2 cellular contexts compared by ENCODE assay signal in genomic region chr16:29893553-29893952, GRCh38.
TF ChIP-seq lines count a peak whose summit lies in the region.

No MANE protein-coding gene starts in this region.

TF ChIP-seq in HepG2, 621 proteins besides CTCF, POLR2A, EP300 and RAD21:
- TF ChIP-seq ARID5B (CRISPR knock-in tag; IDR thresholded peaks at IDR 0.05), result no peak
- TF ChIP-seq SMC3 (IDR thresholded peaks at IDR 0.05; ENCODE audit: low read length), result no peak
- TF ChIP-seq ATF5 (CRISPR knock-in tag; IDR thresholded peaks at IDR 0.05; ENCODE audit: low read depth), result no peak
- TF ChIP-seq MYC (CRISPR knock-in tag; IDR thresholded peaks at IDR 0.05; ENCODE audit: borderline replicate concordance), result no peak
- no peak for TF ChIP-seq ZNF296 (CRISPR knock-in tag; conservative IDR thresholded peaks at IDR 0.05)
- no peak for TF ChIP-seq STAG1 (CRISPR knock-in tag; IDR thresholded peaks at IDR 0.05)
- no peak for TF ChIP-seq ZUFSP (CRISPR knock-in tag; IDR thresholded peaks at IDR 0.05; ENCODE audit: borderline replicate concordance)
- no peak for TF ChIP-seq ATF1 (CRISPR knock-in tag; IDR thresholded peaks at IDR 0.05)
- no peak for TF ChIP-seq ZBTB7A (CRISPR knock-in tag; IDR thresholded peaks at IDR 0.05)
- TF ChIP-seq RBM22 (optimal IDR thresholded peaks at IDR 0.05; ENCODE audit: low read length), result no peak
- TF ChIP-seq ZNF513 (CRISPR knock-in tag; conservative IDR thresholded peaks at IDR 0.05), result no peak
- no peak for TF ChIP-seq HES4 (CRISPR knock-in tag; IDR thresholded peaks at IDR 0.05; ENCODE audit: borderline replicate concordance)

TF ChIP-seq in K562, 482 proteins besides CTCF, POLR2A, EP300 and RAD21 (continues in another document):
- TF ChIP-seq MBD1 (CRISPR knock-in tag; IDR thresholded peaks at IDR 0.05) (no peak), E4F1 (CRISPR knock-in tag; IDR thresholded peaks at IDR 0.05; ENCODE audit: borderline replicate concordance) (no peak), COPS2 (conservative IDR thresholded peaks at IDR 0.05) (no peak), SIN3B (IDR thresholded peaks at IDR 0.05; ENCODE audit: low read depth) (no peak), SAP30 (IDR thresholded peaks at IDR 0.05; ENCODE audit: borderline replicate concordance, insufficient read depth, low read depth, low read length, poor library complexity, severe bottlenecking) (no peak), GTF2F1 (IDR thresholded peaks at IDR 0.05; ENCODE audit: low read depth, low read length) (no peak), MEIS2 (IDR thresholded peaks at IDR 0.05; ENCODE audit: partially characterized antibody) (no peak), DPF2 (IDR thresholded peaks at IDR 0.05) (peak; percentile 75), SOX6 (IDR thresholded peaks at IDR 0.05) (peak; percentile 54), GTF2B (IDR thresholded peaks at IDR 0.05; ENCODE audit: extremely low read depth, insufficient read length) (no peak), SNAPC5 (CRISPR knock-in tag; IDR thresholded peaks at IDR 0.05) (no peak), MAZ (CRISPR knock-in tag; conservative IDR thresholded peaks at IDR 0.05 in 1 of 2, IDR thresholded peaks at IDR 0.05 in 1 of 2) (no peak), DLX4 (CRISPR knock-in tag; IDR thresholded peaks at IDR 0.05) (no peak), SRSF7 (optimal IDR thresholded peaks at IDR 0.05; ENCODE audit: low read depth, low read length) (no peak), CHD2 (IDR thresholded peaks at IDR 0.05; ENCODE audit: low read depth, low read length) (no peak), ZNF77 (CRISPR knock-in tag; IDR thresholded peaks at IDR 0.05) (no peak), CREM (IDR thresholded peaks at IDR 0.05; ENCODE audit: low read depth) (0 out of 2 replicates have a peak, but pooled peaks have one; percentile 14), HNRNPL (IDR thresholded peaks at IDR 0.05; ENCODE audit: low read depth, low read length) (no peak), ATF3 (IDR thresholded peaks at IDR 0.05) (peak; percentile 62; the same call in 1 of the 2 replicates), ATF3 (CRISPR knock-in tag; conservative IDR thresholded peaks at IDR 0.05) (no peak), SREBF1 (IDR thresholded peaks at IDR 0.05; ENCODE audit: borderline replicate concordance, low read depth, low read length) (no peak), ZFPM2 (CRISPR knock-in tag; IDR thresholded peaks at IDR 0.05) (no peak), ZNF133 (CRISPR knock-in tag; IDR thresholded peaks at IDR 0.05) (no peak), HMBOX1 (IDR thresholded peaks at IDR 0.05) (no peak), AFF4 (CRISPR knock-in tag; IDR thresholded peaks at IDR 0.05) (no peak), HCFC1 (IDR thresholded peaks at IDR 0.05; ENCODE audit: low read depth, low read length) (no peak), CTBP1 (IDR thresholded peaks at IDR 0.05; ENCODE audit: borderline replicate concordance) (no peak), NR3C1 (CRISPR knock-in tag; IDR thresholded peaks at IDR 0.05) (no peak), NCOR1 (IDR thresholded peaks at IDR 0.05) (peak; percentile 82), E2F4 (CRISPR knock-in tag; IDR thresholded peaks at IDR 0.05; ENCODE audit: low read depth) (no peak), HDAC3 (IDR thresholded peaks at IDR 0.05; ENCODE audit: borderline replicate concordance, partially characterized antibody) (no peak), THAP12 (CRISPR knock-in tag; IDR thresholded peaks at IDR 0.05) (no peak), NFYB (IDR thresholded peaks at IDR 0.05; ENCODE audit: extremely low read depth, insufficient read length) (no peak), ZNF165 (CRISPR knock-in tag; IDR thresholded peaks at IDR 0.05; ENCODE audit: borderline replicate concordance) (no peak), NFRKB (IDR thresholded peaks at IDR 0.05; ENCODE audit: low read depth) (no peak), PML (IDR thresholded peaks at IDR 0.05; ENCODE audit: low read length) (peak; percentile 70), TEAD4 (IDR thresholded peaks at IDR 0.05; ENCODE audit: low read length) (peak; percentile 86), TEAD4 (CRISPR knock-in tag; IDR thresholded peaks at IDR 0.05; ENCODE audit: borderline replicate concordance) (no peak), ZNF174 (CRISPR knock-in tag; IDR thresholded peaks at IDR 0.05) (no peak), NFIC (IDR thresholded peaks at IDR 0.05) (peak; percentile 44; the same call in 1 of the 2 replicates), ZNF277 (CRISPR knock-in tag; IDR thresholded peaks at IDR 0.05; ENCODE audit: borderline replicate concordance) (no peak), KAT2B (IDR thresholded peaks at IDR 0.05; ENCODE audit: low read depth, low read length) (no peak), CBX8 (IDR thresholded peaks at IDR 0.05; ENCODE audit: borderline replicate concordance, extremely low read depth, low read depth, low read length, poor library complexity, severe bottlenecking) (no peak), FOXK1 (CRISPR knock-in tag; IDR thresholded peaks at IDR 0.05; ENCODE audit: borderline replicate concordance) (no peak)
